Comparison of ENCODE assay signal across 1 cellular context in the genomic region with DNA sequence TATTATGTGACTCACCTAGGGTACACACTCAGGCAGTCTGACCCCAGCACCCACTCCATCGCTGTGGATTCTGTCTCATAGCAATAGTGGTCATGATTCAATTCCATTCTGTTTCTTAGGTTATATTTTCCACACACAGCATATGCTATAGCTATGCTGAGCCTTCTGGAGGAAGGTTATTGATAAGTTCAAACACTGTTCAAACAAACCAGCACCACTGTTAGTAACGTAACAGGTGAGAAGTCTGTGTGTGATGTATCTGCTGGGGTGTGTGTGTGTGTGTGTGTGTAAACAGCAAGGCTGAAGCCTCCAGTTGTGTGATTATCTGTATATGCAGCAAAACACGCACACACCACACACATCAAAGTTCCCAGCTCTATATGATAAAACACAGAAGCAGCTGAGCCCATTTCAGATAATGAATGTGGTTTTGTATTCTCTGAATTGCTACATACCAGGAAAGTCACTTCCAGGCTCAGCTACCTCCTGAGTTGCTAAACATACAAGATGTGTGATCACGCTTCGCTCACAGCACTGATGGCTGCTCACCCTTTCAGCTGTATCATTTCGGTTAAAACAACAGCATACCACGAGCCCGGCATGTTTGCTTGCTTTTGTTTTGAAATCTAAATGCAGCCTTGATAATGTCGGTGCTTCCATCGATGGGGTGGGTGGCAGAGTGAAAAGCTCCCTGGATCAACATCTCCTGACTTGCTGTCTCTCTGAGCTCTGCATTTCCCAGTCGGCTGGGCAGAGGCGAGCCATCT.
TF ChIP-seq lines count a peak whose summit lies in the region.

No MANE protein-coding gene starts in this region.

TF ChIP-seq in HepG2, 621 proteins besides CTCF, POLR2A, EP300 and RAD21 (continued from another document and continues in another):
- TF ChIP-seq, protein P1, sequence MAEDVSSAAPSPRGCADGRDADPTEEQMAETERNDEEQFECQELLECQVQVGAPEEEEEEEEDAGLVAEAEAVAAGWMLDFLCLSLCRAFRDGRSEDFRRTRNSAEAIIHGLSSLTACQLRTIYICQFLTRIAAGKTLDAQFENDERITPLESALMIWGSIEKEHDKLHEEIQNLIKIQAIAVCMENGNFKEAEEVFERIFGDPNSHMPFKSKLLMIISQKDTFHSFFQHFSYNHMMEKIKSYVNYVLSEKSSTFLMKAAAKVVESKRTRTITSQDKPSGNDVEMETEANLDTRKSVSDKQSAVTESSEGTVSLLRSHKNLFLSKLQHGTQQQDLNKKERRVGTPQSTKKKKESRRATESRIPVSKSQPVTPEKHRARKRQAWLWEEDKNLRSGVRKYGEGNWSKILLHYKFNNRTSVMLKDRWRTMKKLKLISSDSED (CRISPR knock-in tag; IDR thresholded peaks at IDR 0.05), result no peak
- TF ChIP-seq TOE1 (CRISPR knock-in tag; IDR thresholded peaks at IDR 0.05) (no peak), ZEB1 (IDR thresholded peaks at IDR 0.05; ENCODE audit: insufficient replicate concordance, low read depth) (peak; percentile 54), ZNF737 (CRISPR knock-in tag; IDR thresholded peaks at IDR 0.05; ENCODE audit: borderline replicate concordance) (no peak), TAF15 (IDR thresholded peaks at IDR 0.05; ENCODE audit: low read depth, low read length, poor library complexity, severe bottlenecking) (no peak), NFKB2 (CRISPR knock-in tag; IDR thresholded peaks at IDR 0.05; ENCODE audit: borderline replicate concordance) (no peak), RBFOX2 (IDR thresholded peaks at IDR 0.05; ENCODE audit: low read depth, low read length) (peak; percentile 63), REXO4 (CRISPR knock-in tag; IDR thresholded peaks at IDR 0.05; ENCODE audit: borderline replicate concordance) (no peak), ZZZ3 (CRISPR knock-in tag; IDR thresholded peaks at IDR 0.05; ENCODE audit: borderline replicate concordance) (no peak), CEBPG (CRISPR knock-in tag; IDR thresholded peaks at IDR 0.05) (peak; percentile 80), ZNF660 (CRISPR knock-in tag; IDR thresholded peaks at IDR 0.05; ENCODE audit: borderline replicate concordance, low read depth) (no peak), ZNF124 (CRISPR knock-in tag; IDR thresholded peaks at IDR 0.05) (no peak; the same call in 1 of the 2 replicates), ZNF749 (CRISPR knock-in tag; IDR thresholded peaks at IDR 0.05; ENCODE audit: borderline replicate concordance) (peak; percentile 68; the same call in 1 of the 2 replicates), PLRG1 (conservative IDR thresholded peaks at IDR 0.05) (no peak), ZNF224 (CRISPR knock-in tag; IDR thresholded peaks at IDR 0.05) (no peak), ZFYVE20 (CRISPR knock-in tag; IDR thresholded peaks at IDR 0.05; ENCODE audit: borderline replicate concordance, low read depth) (no peak), ZNF34 (CRISPR knock-in tag; IDR thresholded peaks at IDR 0.05; ENCODE audit: borderline replicate concordance) (no peak), RFX5 (IDR thresholded peaks at IDR 0.05; ENCODE audit: low read depth, low read length) (no peak), NFE2 (CRISPR knock-in tag; IDR thresholded peaks at IDR 0.05) (no peak), RAD51 (IDR thresholded peaks at IDR 0.05; ENCODE audit: borderline replicate concordance) (no peak), ZNF776 (CRISPR knock-in tag; IDR thresholded peaks at IDR 0.05) (no peak), FOXK2 (IDR thresholded peaks at IDR 0.05) (peak; percentile 12; the same call in 1 of the 2 replicates), TEAD2 (CRISPR knock-in tag; IDR thresholded peaks at IDR 0.05) (no peak), HOXA7 (CRISPR knock-in tag; IDR thresholded peaks at IDR 0.05) (no peak), SIX4 (CRISPR knock-in tag; IDR thresholded peaks at IDR 0.05) (no peak; the same call in 1 of the 2 replicates), SMYD3 (CRISPR knock-in tag; IDR thresholded peaks at IDR 0.05) (no peak), KLF12 (CRISPR knock-in tag; IDR thresholded peaks at IDR 0.05; ENCODE audit: borderline replicate concordance) (0 out of 2 replicates have a peak, but pooled peaks have one; percentile 19), GLI4 (CRISPR knock-in tag; IDR thresholded peaks at IDR 0.05; ENCODE audit: borderline replicate concordance) (no peak), SOX5 (CRISPR knock-in tag; IDR thresholded peaks at IDR 0.05; ENCODE audit: borderline replicate concordance) (peak; percentile 96), ESRRA (CRISPR knock-in tag; IDR thresholded peaks at IDR 0.05; ENCODE audit: low read depth) (no peak), SRSF4 (IDR thresholded peaks at IDR 0.05; ENCODE audit: low read depth, low read length, poor library complexity, severe bottlenecking) (no peak), HNF4G (IDR thresholded peaks at IDR 0.05; ENCODE audit: borderline replicate concordance, low read depth, low read length) (peak; percentile 28; the same call in 1 of the 2 replicates), HNF4G (CRISPR knock-in tag; IDR thresholded peaks at IDR 0.05; ENCODE audit: borderline replicate concordance, low read depth) (peak; percentile 43; the same call in 1 of the 2 replicates), PTBP1 (IDR thresholded peaks at IDR 0.05; ENCODE audit: low read depth, low read length, poor library complexity, severe bottlenecking) (no peak), HHEX (CRISPR knock-in tag; IDR thresholded peaks at IDR 0.05) (no peak), SETDB1 (CRISPR knock-in tag; IDR thresholded peaks at IDR 0.05; ENCODE audit: borderline replicate concordance) (no peak), RFXAP (CRISPR knock-in tag; IDR thresholded peaks at IDR 0.05; ENCODE audit: borderline replicate concordance) (no peak; the same call in 1 of the 2 replicates), SYNCRIP (IDR thresholded peaks at IDR 0.05; ENCODE audit: insufficient read depth, low read depth, low read length) (no peak), ZNF616 (CRISPR knock-in tag; IDR thresholded peaks at IDR 0.05; ENCODE audit: low read depth) (no peak), EED (CRISPR knock-in tag; IDR thresholded peaks at IDR 0.05) (no peak), CBX2 (IDR thresholded peaks at IDR 0.05; ENCODE audit: low read depth, low read length) (no peak), CBX2 (CRISPR knock-in tag; IDR thresholded peaks at IDR 0.05; ENCODE audit: low read depth) (no peak), SP2 (CRISPR knock-in tag; IDR thresholded peaks at IDR 0.05) (no peak), NFE2L1 (CRISPR knock-in tag; IDR thresholded peaks at IDR 0.05; ENCODE audit: borderline replicate concordance) (no peak)
- TF ChIP-seq, protein P2, sequence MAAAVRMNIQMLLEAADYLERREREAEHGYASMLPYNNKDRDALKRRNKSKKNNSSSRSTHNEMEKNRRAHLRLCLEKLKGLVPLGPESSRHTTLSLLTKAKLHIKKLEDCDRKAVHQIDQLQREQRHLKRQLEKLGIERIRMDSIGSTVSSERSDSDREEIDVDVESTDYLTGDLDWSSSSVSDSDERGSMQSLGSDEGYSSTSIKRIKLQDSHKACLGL (CRISPR knock-in tag; IDR thresholded peaks at IDR 0.05), result no peak
- TF ChIP-seq, protein P3, sequence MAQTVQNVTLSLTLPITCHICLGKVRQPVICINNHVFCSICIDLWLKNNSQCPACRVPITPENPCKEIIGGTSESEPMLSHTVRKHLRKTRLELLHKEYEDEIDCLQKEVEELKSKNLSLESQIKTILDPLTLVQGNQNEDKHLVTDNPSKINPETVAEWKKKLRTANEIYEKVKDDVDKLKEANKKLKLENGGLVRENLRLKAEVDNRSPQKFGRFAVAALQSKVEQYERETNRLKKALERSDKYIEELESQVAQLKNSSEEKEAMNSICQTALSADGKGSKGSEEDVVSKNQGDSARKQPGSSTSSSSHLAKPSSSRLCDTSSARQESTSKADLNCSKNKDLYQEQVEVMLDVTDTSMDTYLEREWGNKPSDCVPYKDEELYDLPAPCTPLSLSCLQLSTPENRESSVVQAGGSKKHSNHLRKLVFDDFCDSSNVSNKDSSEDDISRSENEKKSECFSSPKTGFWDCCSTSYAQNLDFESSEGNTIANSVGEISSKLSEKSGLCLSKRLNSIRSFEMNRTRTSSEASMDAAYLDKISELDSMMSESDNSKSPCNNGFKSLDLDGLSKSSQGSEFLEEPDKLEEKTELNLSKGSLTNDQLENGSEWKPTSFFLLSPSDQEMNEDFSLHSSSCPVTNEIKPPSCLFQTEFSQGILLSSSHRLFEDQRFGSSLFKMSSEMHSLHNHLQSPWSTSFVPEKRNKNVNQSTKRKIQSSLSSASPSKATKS (CRISPR knock-in tag; IDR thresholded peaks at IDR 0.05), result peak; percentile 38; the same call in 1 of the 2 replicates
- TF ChIP-seq, protein P4, sequence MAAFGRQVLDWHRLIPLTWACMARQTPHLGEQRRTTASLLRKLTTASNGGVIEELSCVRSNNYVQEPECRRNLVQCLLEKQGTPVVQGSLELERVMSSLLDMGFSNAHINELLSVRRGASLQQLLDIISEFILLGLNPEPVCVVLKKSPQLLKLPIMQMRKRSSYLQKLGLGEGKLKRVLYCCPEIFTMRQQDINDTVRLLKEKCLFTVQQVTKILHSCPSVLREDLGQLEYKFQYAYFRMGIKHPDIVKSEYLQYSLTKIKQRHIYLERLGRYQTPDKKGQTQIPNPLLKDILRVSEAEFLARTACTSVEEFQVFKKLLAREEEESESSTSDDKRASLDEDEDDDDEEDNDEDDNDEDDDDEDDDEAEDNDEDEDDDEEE (CRISPR knock-in tag; IDR thresholded peaks at IDR 0.05), result no peak
- TF ChIP-seq, protein P5, sequence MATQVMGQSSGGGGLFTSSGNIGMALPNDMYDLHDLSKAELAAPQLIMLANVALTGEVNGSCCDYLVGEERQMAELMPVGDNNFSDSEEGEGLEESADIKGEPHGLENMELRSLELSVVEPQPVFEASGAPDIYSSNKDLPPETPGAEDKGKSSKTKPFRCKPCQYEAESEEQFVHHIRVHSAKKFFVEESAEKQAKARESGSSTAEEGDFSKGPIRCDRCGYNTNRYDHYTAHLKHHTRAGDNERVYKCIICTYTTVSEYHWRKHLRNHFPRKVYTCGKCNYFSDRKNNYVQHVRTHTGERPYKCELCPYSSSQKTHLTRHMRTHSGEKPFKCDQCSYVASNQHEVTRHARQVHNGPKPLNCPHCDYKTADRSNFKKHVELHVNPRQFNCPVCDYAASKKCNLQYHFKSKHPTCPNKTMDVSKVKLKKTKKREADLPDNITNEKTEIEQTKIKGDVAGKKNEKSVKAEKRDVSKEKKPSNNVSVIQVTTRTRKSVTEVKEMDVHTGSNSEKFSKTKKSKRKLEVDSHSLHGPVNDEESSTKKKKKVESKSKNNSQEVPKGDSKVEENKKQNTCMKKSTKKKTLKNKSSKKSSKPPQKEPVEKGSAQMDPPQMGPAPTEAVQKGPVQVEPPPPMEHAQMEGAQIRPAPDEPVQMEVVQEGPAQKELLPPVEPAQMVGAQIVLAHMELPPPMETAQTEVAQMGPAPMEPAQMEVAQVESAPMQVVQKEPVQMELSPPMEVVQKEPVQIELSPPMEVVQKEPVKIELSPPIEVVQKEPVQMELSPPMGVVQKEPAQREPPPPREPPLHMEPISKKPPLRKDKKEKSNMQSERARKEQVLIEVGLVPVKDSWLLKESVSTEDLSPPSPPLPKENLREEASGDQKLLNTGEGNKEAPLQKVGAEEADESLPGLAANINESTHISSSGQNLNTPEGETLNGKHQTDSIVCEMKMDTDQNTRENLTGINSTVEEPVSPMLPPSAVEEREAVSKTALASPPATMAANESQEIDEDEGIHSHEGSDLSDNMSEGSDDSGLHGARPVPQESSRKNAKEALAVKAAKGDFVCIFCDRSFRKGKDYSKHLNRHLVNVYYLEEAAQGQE (IDR thresholded peaks at IDR 0.05; ENCODE audit: borderline replicate concordance in 1 of 2, low read depth in 1 of 2, low read length in 2 of 2), result no peak
- TF ChIP-seq, protein P6, sequence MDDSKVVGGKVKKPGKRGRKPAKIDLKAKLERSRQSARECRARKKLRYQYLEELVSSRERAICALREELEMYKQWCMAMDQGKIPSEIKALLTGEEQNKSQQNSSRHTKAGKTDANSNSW (CRISPR knock-in tag; IDR thresholded peaks at IDR 0.05; ENCODE audit: borderline replicate concordance), result no peak
- TF ChIP-seq, protein P7, sequence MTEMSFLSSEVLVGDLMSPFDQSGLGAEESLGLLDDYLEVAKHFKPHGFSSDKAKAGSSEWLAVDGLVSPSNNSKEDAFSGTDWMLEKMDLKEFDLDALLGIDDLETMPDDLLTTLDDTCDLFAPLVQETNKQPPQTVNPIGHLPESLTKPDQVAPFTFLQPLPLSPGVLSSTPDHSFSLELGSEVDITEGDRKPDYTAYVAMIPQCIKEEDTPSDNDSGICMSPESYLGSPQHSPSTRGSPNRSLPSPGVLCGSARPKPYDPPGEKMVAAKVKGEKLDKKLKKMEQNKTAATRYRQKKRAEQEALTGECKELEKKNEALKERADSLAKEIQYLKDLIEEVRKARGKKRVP (CRISPR knock-in tag; IDR thresholded peaks at IDR 0.05), result peak in 1 of 2 experiments; percentile 87; a peak in 2 of 4 replicates
- TF ChIP-seq, protein P8, sequence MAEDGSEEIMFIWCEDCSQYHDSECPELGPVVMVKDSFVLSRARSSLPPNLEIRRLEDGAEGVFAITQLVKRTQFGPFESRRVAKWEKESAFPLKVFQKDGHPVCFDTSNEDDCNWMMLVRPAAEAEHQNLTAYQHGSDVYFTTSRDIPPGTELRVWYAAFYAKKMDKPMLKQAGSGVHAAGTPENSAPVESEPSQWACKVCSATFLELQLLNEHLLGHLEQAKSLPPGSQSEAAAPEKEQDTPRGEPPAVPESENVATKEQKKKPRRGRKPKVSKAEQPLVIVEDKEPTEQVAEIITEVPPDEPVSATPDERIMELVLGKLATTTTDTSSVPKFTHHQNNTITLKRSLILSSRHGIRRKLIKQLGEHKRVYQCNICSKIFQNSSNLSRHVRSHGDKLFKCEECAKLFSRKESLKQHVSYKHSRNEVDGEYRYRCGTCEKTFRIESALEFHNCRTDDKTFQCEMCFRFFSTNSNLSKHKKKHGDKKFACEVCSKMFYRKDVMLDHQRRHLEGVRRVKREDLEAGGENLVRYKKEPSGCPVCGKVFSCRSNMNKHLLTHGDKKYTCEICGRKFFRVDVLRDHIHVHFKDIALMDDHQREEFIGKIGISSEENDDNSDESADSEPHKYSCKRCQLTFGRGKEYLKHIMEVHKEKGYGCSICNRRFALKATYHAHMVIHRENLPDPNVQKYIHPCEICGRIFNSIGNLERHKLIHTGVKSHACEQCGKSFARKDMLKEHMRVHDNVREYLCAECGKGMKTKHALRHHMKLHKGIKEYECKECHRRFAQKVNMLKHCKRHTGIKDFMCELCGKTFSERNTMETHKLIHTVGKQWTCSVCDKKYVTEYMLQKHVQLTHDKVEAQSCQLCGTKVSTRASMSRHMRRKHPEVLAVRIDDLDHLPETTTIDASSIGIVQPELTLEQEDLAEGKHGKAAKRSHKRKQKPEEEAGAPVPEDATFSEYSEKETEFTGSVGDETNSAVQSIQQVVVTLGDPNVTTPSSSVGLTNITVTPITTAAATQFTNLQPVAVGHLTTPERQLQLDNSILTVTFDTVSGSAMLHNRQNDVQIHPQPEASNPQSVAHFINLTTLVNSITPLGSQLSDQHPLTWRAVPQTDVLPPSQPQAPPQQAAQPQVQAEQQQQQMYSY (CRISPR knock-in tag; IDR thresholded peaks at IDR 0.05), result no peak
- TF ChIP-seq, protein P9, sequence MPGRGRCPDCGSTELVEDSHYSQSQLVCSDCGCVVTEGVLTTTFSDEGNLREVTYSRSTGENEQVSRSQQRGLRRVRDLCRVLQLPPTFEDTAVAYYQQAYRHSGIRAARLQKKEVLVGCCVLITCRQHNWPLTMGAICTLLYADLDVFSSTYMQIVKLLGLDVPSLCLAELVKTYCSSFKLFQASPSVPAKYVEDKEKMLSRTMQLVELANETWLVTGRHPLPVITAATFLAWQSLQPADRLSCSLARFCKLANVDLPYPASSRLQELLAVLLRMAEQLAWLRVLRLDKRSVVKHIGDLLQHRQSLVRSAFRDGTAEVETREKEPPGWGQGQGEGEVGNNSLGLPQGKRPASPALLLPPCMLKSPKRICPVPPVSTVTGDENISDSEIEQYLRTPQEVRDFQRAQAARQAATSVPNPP (CRISPR knock-in tag; IDR thresholded peaks at IDR 0.05), result no peak
